25 cellular contexts compared by ENCODE assay signal in the genomic region with DNA sequence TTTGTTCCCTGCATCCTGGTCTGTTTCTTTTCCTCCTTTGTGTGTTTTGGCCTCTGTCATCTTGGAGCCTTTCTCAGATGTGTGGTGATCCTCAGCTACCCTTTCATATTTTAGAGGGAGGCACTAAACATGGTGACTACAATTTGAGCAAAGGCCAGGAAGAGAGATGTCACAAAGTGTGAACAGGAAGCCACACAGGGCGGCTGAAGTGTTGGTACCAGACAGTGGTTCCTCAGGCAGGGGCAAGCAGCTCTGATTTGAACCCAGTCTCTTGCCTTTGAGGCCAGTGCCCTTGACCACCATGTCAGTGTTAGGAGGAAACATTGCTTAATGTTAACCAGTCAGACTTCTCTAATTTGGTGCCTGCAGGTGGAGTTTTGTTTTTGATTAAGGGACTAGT. TPM values are rescaled to one million over a fixed set of nuclear protein-coding genes. Genes with fewer than 3 reads are reported as not detected.
A peak's percentile ranks its signal among the peaks of the same experiment; 100 is the strongest.
DNase-seq lines count a peak whose midpoint lies in the region; ATAC-seq and TF ChIP-seq lines count a peak whose summit lies in the region.
"Had no signal": no experiment of that assay in that cellular context is flagged by ENCODE, and none has a peak within 500 bp of the region (broad histone marks: within the 10 kb centered on the region; RNA-seq: fewer than 3 reads in every experiment).

No MANE protein-coding gene starts in this region.

- H3K27ac Mint-ChIP-seq in activated naive CD8-positive, alpha-beta T cell treated with anti-CD3 and anti-CD28 coated beads, Interleukin-2, amount 50 U/mL, for 24 hours: no peak overlapping the region
- H3K27ac Mint-ChIP-seq in activated naive CD8-positive, alpha-beta T cell treated with anti-CD3 and anti-CD28 coated beads for 36 hours: no peak overlapping the region
- H3K27ac Mint-ChIP-seq in immature natural killer cell: peak overlapping the region; percentile 77 to 91 (median 83)
- H3K27ac Mint-ChIP-seq: CD4-positive, alpha-beta T cell had no signal

- no peak for DNase-seq in activated naive CD8-positive, alpha-beta T cell treated with anti-CD3 and anti-CD28 coated beads, Interleukin-2, amount 50 U/mL, for 24 hours
- DNase-seq in activated naive CD8-positive, alpha-beta T cell treated with anti-CD3 and anti-CD28 coated beads for 36 hours: no peak
- DNase-seq in immature natural killer cell: peak; percentile 60 to 67 (median 65)
- no peak for DNase-seq in psoas muscle
- no peak for DNase-seq in medulla oblongata (ENCODE audit: extremely low spot score)
- DNase-seq in ACHN: no peak
- no peak for DNase-seq in nucleus accumbens (lab: John Stamatoyannopoulos, UW)
- DNase-seq: BE2C, Caco-2, DMS 273 treated with DMSO at 0.1 percent for 48 hours, DMS79 treated with DMSO at 0.1 percent for 48 hours, KBM-7, MM.1S, NCI-H1048, NCI-H1436 treated with DMSO at 0.1 percent for 48 hours, NCI-H1930, NCI-H2227 treated with DMSO at 0.1 percent for 48 hours, NCI-H510A, PC-9, RPMI8226, SHP77 had no signal

- H3K4me1 Mint-ChIP-seq in activated naive CD8-positive, alpha-beta T cell treated with anti-CD3 and anti-CD28 coated beads, Interleukin-2, amount 50 U/mL, for 24 hours: peaks cover 9% of the 10 kb centered on the region
- H3K4me1 Mint-ChIP-seq in activated naive CD8-positive, alpha-beta T cell treated with anti-CD3 and anti-CD28 coated beads for 36 hours: peaks cover 11% of the 10 kb centered on the region
- H3K4me1 Mint-ChIP-seq in immature natural killer cell: peaks cover 20 to 21% of the 10 kb centered on the region in 2 donors

- intact Hi-C loops in psoas muscle (cut with DNase I): no loop called here

- no peaks in the 10 kb centered on the region for H3K9me3 ChIP-seq in psoas muscle
- H3K9me3 ChIP-seq: A549, BE2C had no signal

- in situ Hi-C loops in ACHN (cut with HindIII; ENCODE audit: low pct_ligation_motif_present, low pct_unique_long_range_greater_than_20kb, low sequenced_read_pairs): no loop called here

- no peaks in the 10 kb centered on the region for H3K36me3 ChIP-seq in psoas muscle (ENCODE audit: insufficient read depth in 1 of 2, low read depth in 1 of 2)
- H3K36me3 ChIP-seq: BE2C had no signal

- H3K36me3 Mint-ChIP-seq in activated naive CD8-positive, alpha-beta T cell treated with anti-CD3 and anti-CD28 coated beads, Interleukin-2, amount 50 U/mL, for 24 hours (ENCODE audit: low read depth): no peaks in the 10 kb centered on the region
- H3K36me3 Mint-ChIP-seq in activated naive CD8-positive, alpha-beta T cell treated with anti-CD3 and anti-CD28 coated beads for 36 hours: peaks cover 9% of the 10 kb centered on the region
- peaks cover 4 to 13% (median 5%) of the 10 kb centered on the region in 3 donors for H3K36me3 Mint-ChIP-seq in immature natural killer cell

- no peaks in the 10 kb centered on the region for H3K27me3 ChIP-seq in psoas muscle (ENCODE audit: insufficient read depth in 3 of 3, low read length in 2 of 3)
- H3K27me3 ChIP-seq: BE2C had no signal

- peak overlapping the region; percentile 39 for H3K27ac ChIP-seq in psoas muscle
- H3K27ac ChIP-seq: A549, PC-9 had no signal

- no peak overlapping the region for H3K4me3 Mint-ChIP-seq in activated naive CD8-positive, alpha-beta T cell treated with anti-CD3 and anti-CD28 coated beads, Interleukin-2, amount 50 U/mL, for 24 hours
- no peak overlapping the region for H3K4me3 Mint-ChIP-seq in activated naive CD8-positive, alpha-beta T cell treated with anti-CD3 and anti-CD28 coated beads for 36 hours
- H3K4me3 Mint-ChIP-seq in immature natural killer cell: peak overlapping the region; percentile 8 to 59 (median 23)
- H3K4me3 Mint-ChIP-seq: CD4-positive, alpha-beta T cell had no signal

- peak; percentile 33 for ATAC-seq in activated naive CD8-positive, alpha-beta T cell treated with anti-CD3 and anti-CD28 coated beads, Interleukin-2, amount 50 U/mL, for 24 hours
- ATAC-seq in psoas muscle: no peak
- ATAC-seq: A549, HCT116 had no signal

- peaks cover 5% of the 10 kb centered on the region for H3K9me3 Mint-ChIP-seq in activated naive CD8-positive, alpha-beta T cell treated with anti-CD3 and anti-CD28 coated beads, Interleukin-2, amount 50 U/mL, for 24 hours
- peaks cover 10% of the 10 kb centered on the region for H3K9me3 Mint-ChIP-seq in activated naive CD8-positive, alpha-beta T cell treated with anti-CD3 and anti-CD28 coated beads for 36 hours
- H3K9me3 Mint-ChIP-seq in immature natural killer cell: peaks cover 0 to 5% (median 5%) of the 10 kb centered on the region in 6 donors

- WGBS in psoas muscle, 3 donors: 91 to 96% (median 93%) methylated on average over 1 of the region's 1 CpG

- H3K27me3 Mint-ChIP-seq in activated naive CD8-positive, alpha-beta T cell treated with anti-CD3 and anti-CD28 coated beads, Interleukin-2, amount 50 U/mL, for 24 hours: peaks cover 2% of the 10 kb centered on the region
- no peaks in the 10 kb centered on the region for H3K27me3 Mint-ChIP-seq in activated naive CD8-positive, alpha-beta T cell treated with anti-CD3 and anti-CD28 coated beads for 36 hours
- H3K27me3 Mint-ChIP-seq in immature natural killer cell (ENCODE audit: low read depth in 3 of 3): peaks cover 2 to 5% (median 3%) of the 10 kb centered on the region in 3 donors
- H3K27me3 Mint-ChIP-seq: CD4-positive, alpha-beta T cell had no signal

- H3K4me3 ChIP-seq in psoas muscle: no peak overlapping the region
- H3K4me3 ChIP-seq: A549, PC-9 had no signal

- no peak for TF ChIP-seq CTCF in psoas muscle (IDR thresholded peaks at IDR 0.05)

- H3K4me1 ChIP-seq in psoas muscle: peaks cover 73% of the 10 kb centered on the region
- H3K4me1 ChIP-seq: A549, BE2C, Caco-2 had no signal

RNA-seq across cellular contexts. Expression of gene LRRFIP1, which starts 9.2 kb away (rescaled TPM):
- 100 to 1,000 TPM; 162 to 164 TPM for total RNA-seq in activated naive CD8-positive, alpha-beta T cell treated with anti-CD3 and anti-CD28 coated beads for 36 hours
- 100 to 1,000 TPM in 1 of 3 donors, 10 to 100 TPM in 2; 62.5 to 137 (median 80.0) TPM for polyA plus RNA-seq in immature natural killer cell
- total RNA-seq in psoas muscle: 100 to 1,000 TPM in 1 of 4 donors, 10 to 100 TPM in 3; 91.9 to 108 (median 93.4) TPM
- polyA plus RNA-seq in psoas muscle: 10 to 100 TPM; 42.3 to 62.6 (median 50.4) TPM

RNA-seq across cellular contexts. Expression of gene RAB17, which starts 46.0 kb away (rescaled TPM):
- total RNA-seq in activated naive CD8-positive, alpha-beta T cell treated with anti-CD3 and anti-CD28 coated beads for 36 hours: under 1 TPM; 0.31 to 0.40 TPM
- not detected for polyA plus RNA-seq in immature natural killer cell
- total RNA-seq in psoas muscle: 1 to 10 TPM; 1.1 to 1.5 (median 1.2) TPM
- polyA plus RNA-seq in psoas muscle: 1 to 10 TPM in 1 of 3 donors, under 1 TPM in 2; 0.52 to 1.3 (median 0.80) TPM
- total RNA-seq: CD4-positive, alpha-beta T cell; HT1080 had no signal

Comparison
In these comparisons a context has a peak if more than half of its experiments do, and no peak if none do; other contexts are left out.
1. DNase-seq: peak in immature natural killer cell (3 of 3); none in activated naive CD8-positive, alpha-beta T cell treated with anti-CD3 and anti-CD28 coated beads, Interleukin-2, amount 50 U/mL, for 24 hours (single experiment), activated naive CD8-positive, alpha-beta T cell treated with anti-CD3 and anti-CD28 coated beads for 36 hours (single experiment), psoas muscle (0 of 2), medulla oblongata (single experiment), ACHN (single experiment) and nucleus accumbens (0 of 56).
2. H3K27ac Mint-ChIP-seq: peak in immature natural killer cell (6 of 6); none in activated naive CD8-positive, alpha-beta T cell treated with anti-CD3 and anti-CD28 coated beads, Interleukin-2, amount 50 U/mL, for 24 hours (single experiment) and activated naive CD8-positive, alpha-beta T cell treated with anti-CD3 and anti-CD28 coated beads for 36 hours (single experiment).
3. H3K4me3 Mint-ChIP-seq: peak in immature natural killer cell (5 of 5); none in activated naive CD8-positive, alpha-beta T cell treated with anti-CD3 and anti-CD28 coated beads, Interleukin-2, amount 50 U/mL, for 24 hours (single experiment) and activated naive CD8-positive, alpha-beta T cell treated with anti-CD3 and anti-CD28 coated beads for 36 hours (single experiment).